1 cellular context compared by ENCODE assay signal in genomic region chr1:47192458-47193384, GRCh38.
A peak's percentile ranks its signal among the peaks of the same experiment; 100 is the strongest.
TF ChIP-seq lines count a peak whose summit lies in the region.

No MANE protein-coding gene starts in this region.

TF ChIP-seq in HepG2, 621 proteins besides CTCF, POLR2A, EP300 and RAD21 (continued from another document and continues in another):
- TF ChIP-seq SNAPC4 (CRISPR knock-in tag; IDR thresholded peaks at IDR 0.05) (no peak), NFYC (CRISPR knock-in tag; IDR thresholded peaks at IDR 0.05) (0 out of 2 replicates have a peak, but pooled peaks have one; percentile 21), ATF7-NPFF (CRISPR knock-in tag; IDR thresholded peaks at IDR 0.05; ENCODE audit: low read depth) (no peak), SAP130 (CRISPR knock-in tag; IDR thresholded peaks at IDR 0.05; ENCODE audit: low read depth) (peak; percentile 51), ZNF816 (CRISPR knock-in tag; IDR thresholded peaks at IDR 0.05; ENCODE audit: borderline replicate concordance) (no peak), ZNF276 (CRISPR knock-in tag; IDR thresholded peaks at IDR 0.05; ENCODE audit: low read depth) (no peak), ZBTB34 (CRISPR knock-in tag; IDR thresholded peaks at IDR 0.05) (no peak), CCDC6 (CRISPR knock-in tag; IDR thresholded peaks at IDR 0.05) (peak; percentile 53; the same call in 1 of the 2 replicates), ZFY (CRISPR knock-in tag; IDR thresholded peaks at IDR 0.05) (peak; percentile 38), REST (IDR thresholded peaks at IDR 0.05; ENCODE audit: borderline replicate concordance in 1 of 2, low read depth in 1 of 2, low read length in 2 of 2) (no peak), FOXC1 (CRISPR knock-in tag; IDR thresholded peaks at IDR 0.05; ENCODE audit: borderline replicate concordance) (0 out of 2 replicates have a peak, but pooled peaks have one; percentile 16), SNRNP70 (IDR thresholded peaks at IDR 0.05; ENCODE audit: low read depth, low read length) (no peak), ZHX2 (IDR thresholded peaks at IDR 0.05; ENCODE audit: low read depth) (no peak), ZHX2 (CRISPR knock-in tag; IDR thresholded peaks at IDR 0.05; ENCODE audit: borderline replicate concordance) (peak; percentile 16; the same call in 1 of the 2 replicates), FIP1L1 (IDR thresholded peaks at IDR 0.05; ENCODE audit: borderline replicate concordance, insufficient read depth, low read depth, low read length) (no peak), ZNF451 (CRISPR knock-in tag; IDR thresholded peaks at IDR 0.05) (peak; percentile 64), KDM5A (IDR thresholded peaks at IDR 0.05; ENCODE audit: borderline replicate concordance, low read length) (peak; percentile 64; the same call in 1 of the 2 replicates), ZNF430 (CRISPR knock-in tag; IDR thresholded peaks at IDR 0.05) (peak; percentile 88), ZNF513 (CRISPR knock-in tag; conservative IDR thresholded peaks at IDR 0.05) (no peak), ZNF713 (CRISPR knock-in tag; IDR thresholded peaks at IDR 0.05) (no peak), MAFK (conservative IDR thresholded peaks at IDR 0.05 in 1 of 2, IDR thresholded peaks at IDR 0.05 in 1 of 2; ENCODE audit: low read length in 2 of 2) (no peak), POLR2AphosphoS2 (IDR thresholded peaks at IDR 0.05; ENCODE audit: low read depth, low read length) (no peak), THRA (CRISPR knock-in tag; IDR thresholded peaks at IDR 0.05; ENCODE audit: borderline replicate concordance) (peak; percentile 13; the same call in 1 of the 2 replicates), ZGPAT (CRISPR knock-in tag; IDR thresholded peaks at IDR 0.05) (peak; percentile 59), ZNF879 (CRISPR knock-in tag; IDR thresholded peaks at IDR 0.05) (no peak), MAF1 (CRISPR knock-in tag; IDR thresholded peaks at IDR 0.05; ENCODE audit: borderline replicate concordance) (no peak), ZNF503 (CRISPR knock-in tag; IDR thresholded peaks at IDR 0.05) (peak; percentile 70; the same call in 1 of the 2 replicates), ZNF546 (CRISPR knock-in tag; conservative IDR thresholded peaks at IDR 0.05) (0 out of 2 replicates have a peak, but pooled peaks have one; percentile 26)
